Comparison of ENCODE assay signal across 8 cellular contexts in the genomic region with DNA sequence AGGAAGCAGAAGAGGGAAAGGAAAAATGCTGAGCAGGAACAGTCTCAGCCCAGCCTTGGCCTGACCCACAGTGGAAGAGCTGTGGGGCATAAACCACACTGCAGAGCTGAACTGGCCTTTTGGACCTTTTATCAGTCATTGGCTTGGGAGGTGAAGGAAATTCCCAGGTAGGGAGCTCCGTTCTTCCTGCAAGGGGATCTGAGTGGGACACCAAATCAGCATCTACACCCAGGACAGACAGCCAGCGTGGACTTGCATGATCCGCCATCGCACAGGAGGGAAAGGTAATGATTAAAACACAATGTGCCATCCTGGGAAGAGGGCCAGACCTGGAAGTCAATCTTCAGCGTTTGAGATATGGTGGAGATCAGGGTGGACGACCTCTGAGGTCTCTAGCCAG. TPM values are rescaled to one million over a fixed set of nuclear protein-coding genes. Genes with fewer than 3 reads are reported as not detected.
DNase-seq lines count a peak whose midpoint lies in the region; ATAC-seq and TF ChIP-seq lines count a peak whose summit lies in the region.

No MANE protein-coding gene starts in this region.

- H3K27me3 ChIP-seq in smooth muscle cell (ENCODE audit: low read depth) (no peaks in the 10 kb centered on the region), aorta (ENCODE audit: control insufficient read depth in 1 of 2, insufficient read depth in 2 of 2, low read length in 1 of 2) (no peaks in the 10 kb centered on the region)

- peaks cover 27% of the 10 kb centered on the region for H4K20me1 ChIP-seq in smooth muscle cell (ENCODE audit: low read depth)

- peaks cover 31% of the 10 kb centered on the region for H3K79me2 ChIP-seq in smooth muscle cell (ENCODE audit: low read depth)

- no peak for ATAC-seq in aorta (ENCODE audit: low FRiP score)

- H3K27ac ChIP-seq in smooth muscle cell (ENCODE audit: low read depth) (peak overlapping the region; percentile 39), aorta (ENCODE audit: low read depth in 1 of 2, low read length in 2 of 2) (peak overlapping the region in 1 of 2 donors; percentile 13)

- H3K4me1 Mint-ChIP-seq in T-helper 1 cell treated with Interleukin-12 subunit alpha and Interleukin-12 subunit beta and Interleukin-4 antibody, amounts not matched to agents 30 μg/mL and 1 μg/mL, for 36 hours (ENCODE audit: low read depth) = peaks cover 27% of the 10 kb centered on the region
- peaks cover 26% of the 10 kb centered on the region for H3K4me1 Mint-ChIP-seq in activated T-helper 2 cell treated with anti-CD3 and anti-CD28 coated beads, Interferon-gamma antibody, Interleukin-2, Interleukin-4, amounts not matched to agents 10 μg/mL and 5 μg/mL and 100 μg/mL, durations not matched to agents 14 hours and 24 hours and 36 hours (ENCODE audit: low read depth)

- H3K36me3 Mint-ChIP-seq in T-helper 1 cell treated with Interleukin-12 subunit alpha and Interleukin-12 subunit beta and Interleukin-4 antibody, amounts not matched to agents 30 μg/mL and 1 μg/mL, for 36 hours (ENCODE audit: low read depth) = peaks cover 5% of the 10 kb centered on the region
- H3K36me3 Mint-ChIP-seq in activated T-helper 2 cell treated with anti-CD3 and anti-CD28 coated beads, Interferon-gamma antibody, Interleukin-2, Interleukin-4, amounts not matched to agents 10 μg/mL and 5 μg/mL and 100 μg/mL, durations not matched to agents 14 hours and 24 hours and 36 hours (ENCODE audit: low read depth) = peaks cover 9% of the 10 kb centered on the region

- no peak for TF ChIP-seq POLR2A in erythroblast (IDR thresholded peaks at IDR 0.05; ENCODE audit: low read length)

- H3K4me2 ChIP-seq in smooth muscle cell = peak overlapping the region; percentile 94

- H3K9me3 Mint-ChIP-seq in T-helper 1 cell treated with Interleukin-12 subunit alpha and Interleukin-12 subunit beta and Interleukin-4 antibody, amounts not matched to agents 30 μg/mL and 1 μg/mL, for 36 hours = no peaks in the 10 kb centered on the region
- H3K9me3 Mint-ChIP-seq in activated T-helper 2 cell treated with anti-CD3 and anti-CD28 coated beads, Interferon-gamma antibody, Interleukin-2, Interleukin-4, amounts not matched to agents 10 μg/mL and 5 μg/mL and 100 μg/mL, durations not matched to agents 14 hours and 24 hours and 36 hours = no peaks in the 10 kb centered on the region

- H3K4me1 ChIP-seq in smooth muscle cell (ENCODE audit: low read depth) (peaks cover 13% of the 10 kb centered on the region), aorta (ENCODE audit: control insufficient read depth in 1 of 2, insufficient read depth in 2 of 2, low read length in 2 of 2) (no peaks in the 10 kb centered on the region)

- no peak overlapping the region for H2AFZ ChIP-seq in smooth muscle cell (ENCODE audit: low read depth)

- intact Hi-C loops in activated T-helper 2 cell treated with anti-CD3 and anti-CD28 coated beads, Interferon-gamma antibody, Interleukin-2, Interleukin-4, amounts not matched to agents 10 μg/mL and 5 μg/mL and 100 μg/mL, durations not matched to agents 14 hours and 24 hours and 36 hours (cut with micrococcal nuclease) = loop anchor here (10.0 kb wide), 1 partner anchor 294 kb away; no protein-coding TSS in a partner anchor
- intact Hi-C loops in aorta (cut with DNase I) = loop anchor here in 1 of 2 donors (5.0 kb wide), 1 partner anchor 571 kb away; a partner anchor contains a TSS

- peaks cover 17% of the 10 kb centered on the region for H3F3A ChIP-seq in smooth muscle cell (ENCODE audit: low read depth)

- H3K9me3 ChIP-seq in smooth muscle cell (replicated peaks; ENCODE audit: low read depth) = no peaks in the 10 kb centered on the region
- H3K9me3 ChIP-seq in aorta (ENCODE audit: control insufficient read depth, low read length) = no peaks in the 10 kb centered on the region

- H3K27me3 Mint-ChIP-seq in T-helper 1 cell treated with Interleukin-12 subunit alpha and Interleukin-12 subunit beta and Interleukin-4 antibody, amounts not matched to agents 30 μg/mL and 1 μg/mL, for 36 hours (ENCODE audit: low read depth) = no peaks in the 10 kb centered on the region
- H3K27me3 Mint-ChIP-seq in activated T-helper 2 cell treated with anti-CD3 and anti-CD28 coated beads, Interferon-gamma antibody, Interleukin-2, Interleukin-4, amounts not matched to agents 10 μg/mL and 5 μg/mL and 100 μg/mL, durations not matched to agents 14 hours and 24 hours and 36 hours (ENCODE audit: low read depth) = no peaks in the 10 kb centered on the region

- peak overlapping the region; percentile 98 for H3K4me3 Mint-ChIP-seq in T-helper 1 cell treated with Interleukin-12 subunit alpha and Interleukin-12 subunit beta and Interleukin-4 antibody, amounts not matched to agents 30 μg/mL and 1 μg/mL, for 36 hours
- H3K4me3 Mint-ChIP-seq in activated T-helper 2 cell treated with anti-CD3 and anti-CD28 coated beads, Interferon-gamma antibody, Interleukin-2, Interleukin-4, amounts not matched to agents 10 μg/mL and 5 μg/mL and 100 μg/mL, durations not matched to agents 14 hours and 24 hours and 36 hours (ENCODE audit: low read depth) = peak overlapping the region; percentile 97

- TF ChIP-seq CTCF in smooth muscle cell (IDR thresholded peaks at IDR 0.05; ENCODE audit: borderline replicate concordance, insufficient read depth, poor library complexity, severe bottlenecking) = no peak

- H3K36me3 ChIP-seq in smooth muscle cell (ENCODE audit: low read depth) (no peaks in the 10 kb centered on the region), aorta (ENCODE audit: control insufficient read depth in 1 of 2, insufficient read depth in 2 of 2, low read length in 1 of 2) (peaks cover 0 to 4% of the 10 kb centered on the region in 2 donors)

- peak overlapping the region; percentile 87 for H3K4me3 ChIP-seq in smooth muscle cell
- H3K4me3 ChIP-seq in aorta (ENCODE audit: low read length in 2 of 2) = no peak overlapping the region

- H3K9ac ChIP-seq in smooth muscle cell (ENCODE audit: low read depth) = no peak overlapping the region

- no peak for DNase-seq in T-helper 1 cell
- no peak for DNase-seq in activated T-helper 2 cell treated with anti-CD3 and anti-CD28 coated beads, Interferon-gamma antibody, Interleukin-2, Interleukin-4, amounts not matched to agents 10 μg/mL and 5 μg/mL and 100 μg/mL, durations not matched to agents 14 hours and 24 hours and 36 hours (ENCODE audit: low spot score)
- peak; percentile 50 for DNase-seq in islet precursor cell
- no peak for DNase-seq in smooth muscle cell (lab: John Stamatoyannopoulos, UW; ENCODE audit: unreplicated experiment)
- DNase-seq in erythroblast (lab: John Stamatoyannopoulos, UW) = no peak
- no peak for DNase-seq in aorta
- DNase-seq in NCI-H524 treated with DMSO at 0.1 percent for 48 hours (lab: John Stamatoyannopoulos, UW) = no peak

- WGBS in smooth muscle cell (ENCODE audit: low lambda C conversion rate) = 83% methylated on average over 6 of the region's 6 CpGs
- WGBS in aorta, 2 donors = 49 to 57% methylated on average over 6 of the region's 6 CpGs

- peak overlapping the region; percentile 76 for H3K27ac Mint-ChIP-seq in T-helper 1 cell treated with Interleukin-12 subunit alpha and Interleukin-12 subunit beta and Interleukin-4 antibody, amounts not matched to agents 30 μg/mL and 1 μg/mL, for 36 hours
- peak overlapping the region; percentile 21 for H3K27ac Mint-ChIP-seq in activated T-helper 2 cell treated with anti-CD3 and anti-CD28 coated beads, Interferon-gamma antibody, Interleukin-2, Interleukin-4, amounts not matched to agents 10 μg/mL and 5 μg/mL and 100 μg/mL, durations not matched to agents 14 hours and 24 hours and 36 hours

RNA-seq across cellular contexts. Expression of a gene that starts 1.2 kb away (rescaled TPM):
- 29.6 and 30.0 TPM in 2 replicates for total RNA-seq in activated T-helper 2 cell treated with anti-CD3 and anti-CD28 coated beads, Interferon-gamma antibody, Interleukin-2, Interleukin-4, amounts not matched to agents 10 μg/mL and 5 μg/mL and 100 μg/mL, durations not matched to agents 14 hours and 24 hours and 36 hours
- total RNA-seq in smooth muscle cell = 39.9 and 47.2 TPM in 2 replicates
- 63.9 and 71.2 TPM in 2 replicates for polyA plus RNA-seq in smooth muscle cell
- total RNA-seq in aorta = 10 to 100 TPM; 54.0 to 59.6 TPM
- 10 to 100 TPM; 52.2 to 72.3 TPM for polyA plus RNA-seq in aorta

RNA-seq across cellular contexts. Expression of a gene that starts 18.6 kb away (rescaled TPM):
- total RNA-seq in activated T-helper 2 cell treated with anti-CD3 and anti-CD28 coated beads, Interferon-gamma antibody, Interleukin-2, Interleukin-4, amounts not matched to agents 10 μg/mL and 5 μg/mL and 100 μg/mL, durations not matched to agents 14 hours and 24 hours and 36 hours = 8.0 and 8.2 TPM in 2 replicates
- total RNA-seq in smooth muscle cell (26.6 and 32.6 TPM in 2 replicates), aorta (10 to 100 TPM; 68.0 to 79.4 TPM)
- polyA plus RNA-seq in smooth muscle cell (48.9 and 62.9 TPM in 2 replicates), aorta (10 to 100 TPM; 13.1 to 36.9 TPM)

RNA-seq across cellular contexts. Expression of a gene that starts 40.7 kb away (rescaled TPM):
- total RNA-seq in activated T-helper 2 cell treated with anti-CD3 and anti-CD28 coated beads, Interferon-gamma antibody, Interleukin-2, Interleukin-4, amounts not matched to agents 10 μg/mL and 5 μg/mL and 100 μg/mL, durations not matched to agents 14 hours and 24 hours and 36 hours = 9.5 and 10.9 TPM in 2 replicates
- total RNA-seq in smooth muscle cell (0.18 and 2.1 TPM in 2 replicates), aorta (not detected)
- polyA plus RNA-seq in smooth muscle cell (1.1 and 1.3 TPM in 2 replicates), aorta (not detected)

RNA-seq across cellular contexts. Expression of a gene that starts 56.9 kb away (rescaled TPM):
- 7.4 and 7.9 TPM in 2 replicates for total RNA-seq in activated T-helper 2 cell treated with anti-CD3 and anti-CD28 coated beads, Interferon-gamma antibody, Interleukin-2, Interleukin-4, amounts not matched to agents 10 μg/mL and 5 μg/mL and 100 μg/mL, durations not matched to agents 14 hours and 24 hours and 36 hours
- total RNA-seq in smooth muscle cell (8.8 and 10.0 TPM in 2 replicates), aorta (10 to 100 TPM in 1 of 2 donors, 1 to 10 TPM in 1; 6.4 to 11.3 TPM)
- polyA plus RNA-seq in smooth muscle cell (2.9 and 3.7 TPM in 2 replicates), aorta (1 to 10 TPM; 7.9 to 8.5 TPM)
